ENCODE assay signal across 21 cellular contexts in the genomic region with DNA sequence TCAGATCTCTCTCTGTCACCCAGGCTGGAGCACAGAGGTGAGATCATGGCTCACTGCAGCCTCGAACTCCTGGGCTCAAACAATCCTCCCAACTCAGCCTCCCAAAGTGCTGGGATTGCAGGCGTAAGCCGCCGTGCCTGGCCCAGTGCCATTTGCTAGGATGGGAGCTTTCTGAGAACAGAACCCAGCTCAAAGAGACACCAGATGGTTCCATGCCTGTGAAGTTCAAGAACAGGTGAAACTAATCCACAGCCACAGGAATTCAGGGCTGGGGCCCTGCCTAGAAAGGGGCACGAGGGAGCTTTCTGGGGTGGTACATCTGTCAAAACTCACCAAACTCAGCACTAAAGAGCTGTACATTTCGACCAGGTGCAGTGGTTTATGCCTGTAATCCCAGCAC. TPM values are rescaled to one million over a fixed set of nuclear protein-coding genes. Genes with fewer than 3 reads are reported as not detected.
"Had no signal": no experiment of that assay in that cellular context is flagged by ENCODE, and none has a peak within 500 bp of the region (broad histone marks: within the 10 kb centered on the region; RNA-seq: fewer than 3 reads in every experiment).

No MANE protein-coding gene starts in this region.

- H3K9me3 ChIP-seq: heart right ventricle, mucosa of descending colon, ovary, tibial artery, upper lobe of left lung, vagina had no signal

- H3K4me3 ChIP-seq: dorsolateral prefrontal cortex, heart right ventricle, mucosa of descending colon, ovary, smooth muscle cell, tibial artery, upper lobe of left lung, vagina had no signal

- DNase-seq: cortex of kidney; effector memory CD4-positive, alpha-beta T cell; heart right ventricle; islet precursor cell; mammary epithelial cell; mucosa of descending colon; natural killer cell; ovary; right cardiac atrium; stimulated activated CD4-positive, alpha-beta T cell treated with anti-CD3 and anti-CD28 coated beads, Interleukin-4, amount 100 ng/mL, for 1 hour; stimulated activated CD8-positive, alpha-beta memory T cell treated with anti-CD3 and anti-CD28 coated beads, Interleukin-4, amount 100 ng/mL, for 48 hours had no signal

- H3K4me1 Mint-ChIP-seq: natural killer cell; neural crest cell; stimulated activated effector memory CD8-positive, alpha-beta T cell treated with anti-CD3 and anti-CD28 coated beads, Interleukin-12 subunit alpha, Interleukin-12 subunit beta, amount 100 ng/mL, for 72 hours had no signal

- H3K36me3 ChIP-seq: heart right ventricle, ovary, tibial artery, upper lobe of left lung, vagina had no signal

- H3K36me3 Mint-ChIP-seq: natural killer cell; stimulated activated effector memory CD8-positive, alpha-beta T cell treated with anti-CD3 and anti-CD28 coated beads, Interleukin-12 subunit alpha, Interleukin-12 subunit beta, amount 100 ng/mL, for 72 hours had no signal

- ATAC-seq: heart right ventricle; left lobe of liver; natural killer cell; right cardiac atrium; stimulated activated effector memory CD8-positive, alpha-beta T cell treated with anti-CD3 and anti-CD28 coated beads, Interleukin-12 subunit alpha, Interleukin-12 subunit beta, amount 100 ng/mL, for 72 hours had no signal

- H3K27ac Mint-ChIP-seq: natural killer cell; stimulated activated effector memory CD8-positive, alpha-beta T cell treated with anti-CD3 and anti-CD28 coated beads, Interleukin-12 subunit alpha, Interleukin-12 subunit beta, amount 100 ng/mL, for 72 hours; stimulated activated naive CD8-positive, alpha-beta T cell treated with anti-CD3 and anti-CD28 coated beads, Interleukin-15, Interleukin-2, amounts not matched to agents 100 ng/mL and 50 ng/mL, for 24 hours had no signal

- H3K27ac ChIP-seq: dorsolateral prefrontal cortex, heart right ventricle, ovary, tibial artery, upper lobe of left lung, vagina had no signal

- H3K4me3 Mint-ChIP-seq: natural killer cell; neural crest cell; stimulated activated effector memory CD8-positive, alpha-beta T cell treated with anti-CD3 and anti-CD28 coated beads, Interleukin-12 subunit alpha, Interleukin-12 subunit beta, amount 100 ng/mL, for 72 hours; stimulated activated naive CD8-positive, alpha-beta T cell treated with anti-CD3 and anti-CD28 coated beads, Interleukin-15, Interleukin-2, amounts not matched to agents 100 ng/mL and 50 ng/mL, for 24 hours had no signal

- H3K4me1 ChIP-seq: heart right ventricle, tibial artery, upper lobe of left lung, vagina had no signal

- H3K27me3 Mint-ChIP-seq: stimulated activated naive CD8-positive, alpha-beta T cell treated with anti-CD3 and anti-CD28 coated beads, Interleukin-15, Interleukin-2, amounts not matched to agents 100 ng/mL and 50 ng/mL, for 24 hours had no signal

- H3K9me3 Mint-ChIP-seq: natural killer cell; neural crest cell; stimulated activated effector memory CD8-positive, alpha-beta T cell treated with anti-CD3 and anti-CD28 coated beads, Interleukin-12 subunit alpha, Interleukin-12 subunit beta, amount 100 ng/mL, for 72 hours; stimulated activated naive CD8-positive, alpha-beta T cell treated with anti-CD3 and anti-CD28 coated beads, Interleukin-15, Interleukin-2, amounts not matched to agents 100 ng/mL and 50 ng/mL, for 24 hours had no signal

- H3K4me2 ChIP-seq: smooth muscle cell had no signal

- H3K27me3 ChIP-seq: dorsolateral prefrontal cortex, heart right ventricle, ovary, tibial artery, upper lobe of left lung, vagina had no signal

RNA-seq across cellular contexts. Expression of gene SLC7A9, which starts 4.2 kb away (rescaled TPM):
- total RNA-seq: smooth muscle cell, vagina had no signal
- polyA plus RNA-seq: fibroblast of lung had no signal
